10 cellular contexts compared by ENCODE assay signal in genomic region chr15:47711654-47712053, GRCh38. TPM values are rescaled to one million over a fixed set of nuclear protein-coding genes. Genes with fewer than 3 reads are reported as not detected.
DNase-seq lines count a peak whose midpoint lies in the region; ATAC-seq and TF ChIP-seq lines count a peak whose summit lies in the region.
"Had no signal": no experiment of that assay in that cellular context is flagged by ENCODE, and none has a peak within 500 bp of the region (broad histone marks: within the 10 kb centered on the region; RNA-seq: fewer than 3 reads in every experiment).

No MANE protein-coding gene starts in this region.

- TF ChIP-seq CTCF in psoas muscle (IDR thresholded peaks at IDR 0.05) = peak; percentile 58
- TF ChIP-seq CTCF in lower leg skin (IDR thresholded peaks at IDR 0.05) = no peak

- no peak for TF ChIP-seq POLR2A in lower leg skin (IDR thresholded peaks at IDR 0.05)

- no peak for ATAC-seq in psoas muscle

- H3K27ac ChIP-seq in psoas muscle = no peak overlapping the region

- H3K27me3 ChIP-seq in psoas muscle (ENCODE audit: insufficient read depth in 3 of 3, low read length in 2 of 3) = no peaks in the 10 kb centered on the region

- peak; percentile 19 for DNase-seq in DMS 273 (lab: John Stamatoyannopoulos, UW; ENCODE audit: unreplicated experiment)
- no peak for DNase-seq in DMS 273 treated with DMSO at 0.1 percent for 48 hours (lab: John Stamatoyannopoulos, UW)
- peak; percentile 8 for DNase-seq in MV-4-11 (lab: John Stamatoyannopoulos, UW)
- DNase-seq in dermis blood vessel endothelial cell = peak; percentile 41
- DNase-seq in psoas muscle = no peak
- no peak for DNase-seq in effector CD4-positive, alpha-beta T cell
- no peak for DNase-seq in SKM-1 treated with dmso at 0.1 percent for 144 hours (lab: John Stamatoyannopoulos, UW; ENCODE audit: unreplicated experiment)
- DNase-seq in lower leg skin (ENCODE audit: low spot score in 2 of 2) = no peak
- DNase-seq: 8988T had no signal

- H3K4me1 ChIP-seq in psoas muscle = peaks cover 12% of the 10 kb centered on the region

- H3K36me3 ChIP-seq in psoas muscle (ENCODE audit: insufficient read depth in 1 of 2, low read depth in 1 of 2) = no peaks in the 10 kb centered on the region

- intact Hi-C loops in psoas muscle (cut with DNase I) (loop anchor here (2.0 to 10.0 kb wide), 4 partner anchors 123 to 517 kb away; no protein-coding TSS in a partner anchor), lower leg skin (cut with DNase I; ENCODE audit: low total_unique reads) (no loop called here)

- H3K9me3 ChIP-seq in psoas muscle = no peaks in the 10 kb centered on the region

- H3K4me3 ChIP-seq in psoas muscle = no peak overlapping the region
- no peak overlapping the region for H3K4me3 ChIP-seq in lower leg skin (ENCODE audit: low read depth, poor library complexity, severe bottlenecking)

RNA-seq across cellular contexts. Expression of gene SEMA6D, which starts 5.7 kb away (rescaled TPM):
- total RNA-seq in dermis blood vessel endothelial cell (2.9 and 3.9 TPM in 2 replicates), psoas muscle (1 to 10 TPM; 3.5 to 7.4 (median 3.7) TPM), lower leg skin (10 to 100 TPM in 1 of 4 donors, 1 to 10 TPM in 3; 5.6 to 15.0 (median 6.6) TPM)
- 1 to 10 TPM; 1.1 to 5.8 (median 2.5) TPM for polyA plus RNA-seq in psoas muscle
- total RNA-seq: T-helper 1 cell treated with Interleukin-12 subunit alpha and Interleukin-12 subunit beta and Interleukin-4 antibody, amounts not matched to agents 30 ng/mL and 1 ng/mL, for 36 hours had no signal

Comparison
In these comparisons a context has a peak if more than half of its experiments do, and no peak if none do; other contexts are left out.
1. DNase-seq: peak in DMS 273 (single experiment), MV-4-11 (single experiment) and dermis blood vessel endothelial cell (single experiment); none in DMS 273 treated with DMSO at 0.1 percent for 48 hours (single experiment), psoas muscle (0 of 2), effector CD4-positive, alpha-beta T cell (single experiment), SKM-1 treated with dmso at 0.1 percent for 144 hours (single experiment) and lower leg skin (0 of 2).